10 cellular contexts compared by ENCODE assay signal in the genomic region with DNA sequence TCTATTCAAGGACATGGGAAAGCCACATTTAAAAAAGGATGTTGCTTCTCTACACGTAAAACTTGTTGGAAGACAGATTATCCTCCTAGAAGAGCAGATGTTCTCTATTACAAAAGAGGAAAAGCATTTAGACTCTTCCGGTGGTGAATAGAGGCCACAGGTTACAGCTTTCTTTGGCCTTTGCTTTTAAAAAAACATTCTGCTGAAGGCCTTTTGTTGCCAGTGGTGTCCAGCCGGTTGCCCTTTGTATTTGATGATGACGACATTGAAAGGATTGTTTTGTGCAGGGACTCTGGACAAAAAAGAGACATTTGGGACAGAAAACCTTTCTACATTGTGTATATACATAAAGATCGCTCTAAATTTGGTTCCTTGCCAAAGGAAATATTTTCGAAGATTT.
DNase-seq lines count a peak whose midpoint lies in the region; ATAC-seq and TF ChIP-seq lines count a peak whose summit lies in the region.
"Had no signal": no experiment of that assay in that cellular context is flagged by ENCODE, and none has a peak within 500 bp of the region (broad histone marks: within the 10 kb centered on the region; RNA-seq: fewer than 3 reads in every experiment).

No MANE protein-coding gene starts in this region.

- ATAC-seq in GM21529 (IDR thresholded peaks at IDR 0.05; ENCODE audit: unreplicated experiment) (no peak), HG03432 (IDR thresholded peaks at IDR 0.05; ENCODE audit: unreplicated experiment) (no peak)

- TF ChIP-seq CTCF in brain microvascular endothelial cell (IDR thresholded peaks at IDR 0.05; ENCODE audit: low read depth, low read length, missing control alignments) (no peak), thyroid gland (IDR thresholded peaks at IDR 0.05) (no peak)

- H3K27ac ChIP-seq in brain microvascular endothelial cell (peak overlapping the region; percentile 91), thyroid gland (peak overlapping the region; percentile 1 to 17 (median 3))

- H3K4me3 ChIP-seq in brain microvascular endothelial cell (ENCODE audit: low read depth, low read length) (no peak overlapping the region), thyroid gland (replicated peaks in 1 of 3) (no peak overlapping the region)

- no peaks in the 10 kb centered on the region for H3K27me3 ChIP-seq in brain microvascular endothelial cell (replicated peaks)
- H3K27me3 ChIP-seq in thyroid gland, result no peaks in the 10 kb centered on the region

- H3K36me3 ChIP-seq in brain microvascular endothelial cell (replicated peaks) (no peaks in the 10 kb centered on the region), thyroid gland (no peaks in the 10 kb centered on the region)

- WGBS in thyroid gland, 2 donors, result 54% methylated on average over 6 of the region's 6 CpGs

- TF ChIP-seq POLR2A in thyroid gland (IDR thresholded peaks at IDR 0.05), result no peak

- in situ Hi-C loops in brain microvascular endothelial cell (cut with HindIII; ENCODE audit: low pct_ligation_motif_present, low sequenced_read_pairs), result no loop called here

- no peaks in the 10 kb centered on the region for H3K9me3 ChIP-seq in thyroid gland

- intact Hi-C loops in thyroid gland (cut with DNase I), result no loop called here

- DNase-seq in NCI-H1092 treated with DMSO at 0.1 percent for 48 hours (lab: John Stamatoyannopoulos, UW) (peak; percentile 46), NCI-H1092 (lab: John Stamatoyannopoulos, UW) (no peak), brain microvascular endothelial cell (peak; percentile 78), kidney glomerular epithelial cell (lab: John Stamatoyannopoulos, UW) (peak; percentile 43), thyroid gland (no peak), NCI-H1048 (lab: John Stamatoyannopoulos, UW) (no peak)
- DNase-seq: ACHN, NCI-H2227 treated with DMSO at 0.1 percent for 48 hours had no signal

- peaks cover 0 to 19% of the 10 kb centered on the region in 2 donors for H3K4me1 ChIP-seq in thyroid gland

Comparison
In these comparisons a context has a peak if more than half of its experiments do, and no peak if none do; other contexts are left out.
1. DNase-seq: peak in NCI-H1092 treated with DMSO at 0.1 percent for 48 hours (single experiment), brain microvascular endothelial cell (single experiment) and kidney glomerular epithelial cell (single experiment); none in NCI-H1092 (single experiment), thyroid gland (0 of 2) and NCI-H1048 (single experiment).